ENCODE assay signal across 1 cellular context in the genomic region with DNA sequence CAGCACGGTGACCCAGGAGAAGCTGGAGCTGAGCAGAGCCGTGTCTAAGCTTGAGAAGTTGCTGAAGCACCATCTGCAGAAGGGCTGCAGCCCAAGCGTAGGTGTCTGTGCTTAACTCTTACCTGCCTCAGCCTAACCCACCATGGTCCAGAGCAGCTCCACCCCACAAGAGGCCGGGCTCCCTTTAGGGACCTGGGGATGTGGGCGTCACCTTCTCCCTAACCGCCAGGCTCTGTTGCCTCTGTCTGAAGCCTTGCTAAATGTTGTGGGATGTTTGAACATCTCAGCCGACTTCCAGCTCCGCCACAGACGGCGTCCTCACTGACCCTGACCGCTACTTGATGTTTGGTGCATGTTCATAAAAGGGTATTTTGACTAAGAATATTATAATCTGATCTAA.
TF ChIP-seq lines count a peak whose summit lies in the region.

No MANE protein-coding gene starts in this region.

TF ChIP-seq in SK-N-SH, 30 proteins besides CTCF, POLR2A, EP300 and RAD21 (continued from another document):
- TF ChIP-seq, protein P1, sequence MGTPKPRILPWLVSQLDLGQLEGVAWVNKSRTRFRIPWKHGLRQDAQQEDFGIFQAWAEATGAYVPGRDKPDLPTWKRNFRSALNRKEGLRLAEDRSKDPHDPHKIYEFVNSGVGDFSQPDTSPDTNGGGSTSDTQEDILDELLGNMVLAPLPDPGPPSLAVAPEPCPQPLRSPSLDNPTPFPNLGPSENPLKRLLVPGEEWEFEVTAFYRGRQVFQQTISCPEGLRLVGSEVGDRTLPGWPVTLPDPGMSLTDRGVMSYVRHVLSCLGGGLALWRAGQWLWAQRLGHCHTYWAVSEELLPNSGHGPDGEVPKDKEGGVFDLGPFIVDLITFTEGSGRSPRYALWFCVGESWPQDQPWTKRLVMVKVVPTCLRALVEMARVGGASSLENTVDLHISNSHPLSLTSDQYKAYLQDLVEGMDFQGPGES (IDR thresholded peaks at IDR 0.05; ENCODE audit: low read depth, low read length): no peak
- TF ChIP-seq SIN3A (IDR thresholded peaks at IDR 0.05; ENCODE audit: borderline replicate concordance, low read depth, low read length) (no peak), SMC3 (IDR thresholded peaks at IDR 0.05; ENCODE audit: low read depth, low read length) (no peak), EZH2phosphoT487 (IDR thresholded peaks at IDR 0.05; ENCODE audit: borderline replicate concordance, low read depth) (no peak), TEAD4 (IDR thresholded peaks at IDR 0.05; ENCODE audit: borderline replicate concordance, insufficient read depth) (no peak), GATA2 (CRISPR knock-in tag; IDR thresholded peaks at IDR 0.05) (no peak)
- TF ChIP-seq, protein P2, sequence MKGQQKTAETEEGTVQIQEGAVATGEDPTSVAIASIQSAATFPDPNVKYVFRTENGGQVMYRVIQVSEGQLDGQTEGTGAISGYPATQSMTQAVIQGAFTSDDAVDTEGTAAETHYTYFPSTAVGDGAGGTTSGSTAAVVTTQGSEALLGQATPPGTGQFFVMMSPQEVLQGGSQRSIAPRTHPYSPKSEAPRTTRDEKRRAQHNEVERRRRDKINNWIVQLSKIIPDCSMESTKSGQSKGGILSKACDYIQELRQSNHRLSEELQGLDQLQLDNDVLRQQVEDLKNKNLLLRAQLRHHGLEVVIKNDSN (IDR thresholded peaks at IDR 0.05; ENCODE audit: borderline replicate concordance, low read depth): no peak
- TF ChIP-seq, protein P3, sequence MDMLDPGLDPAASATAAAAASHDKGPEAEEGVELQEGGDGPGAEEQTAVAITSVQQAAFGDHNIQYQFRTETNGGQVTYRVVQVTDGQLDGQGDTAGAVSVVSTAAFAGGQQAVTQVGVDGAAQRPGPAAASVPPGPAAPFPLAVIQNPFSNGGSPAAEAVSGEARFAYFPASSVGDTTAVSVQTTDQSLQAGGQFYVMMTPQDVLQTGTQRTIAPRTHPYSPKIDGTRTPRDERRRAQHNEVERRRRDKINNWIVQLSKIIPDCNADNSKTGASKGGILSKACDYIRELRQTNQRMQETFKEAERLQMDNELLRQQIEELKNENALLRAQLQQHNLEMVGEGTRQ (IDR thresholded peaks at IDR 0.05; ENCODE audit: borderline replicate concordance, low read depth, low read length): no peak
